14 cellular contexts compared by ENCODE assay signal in the genomic region with DNA sequence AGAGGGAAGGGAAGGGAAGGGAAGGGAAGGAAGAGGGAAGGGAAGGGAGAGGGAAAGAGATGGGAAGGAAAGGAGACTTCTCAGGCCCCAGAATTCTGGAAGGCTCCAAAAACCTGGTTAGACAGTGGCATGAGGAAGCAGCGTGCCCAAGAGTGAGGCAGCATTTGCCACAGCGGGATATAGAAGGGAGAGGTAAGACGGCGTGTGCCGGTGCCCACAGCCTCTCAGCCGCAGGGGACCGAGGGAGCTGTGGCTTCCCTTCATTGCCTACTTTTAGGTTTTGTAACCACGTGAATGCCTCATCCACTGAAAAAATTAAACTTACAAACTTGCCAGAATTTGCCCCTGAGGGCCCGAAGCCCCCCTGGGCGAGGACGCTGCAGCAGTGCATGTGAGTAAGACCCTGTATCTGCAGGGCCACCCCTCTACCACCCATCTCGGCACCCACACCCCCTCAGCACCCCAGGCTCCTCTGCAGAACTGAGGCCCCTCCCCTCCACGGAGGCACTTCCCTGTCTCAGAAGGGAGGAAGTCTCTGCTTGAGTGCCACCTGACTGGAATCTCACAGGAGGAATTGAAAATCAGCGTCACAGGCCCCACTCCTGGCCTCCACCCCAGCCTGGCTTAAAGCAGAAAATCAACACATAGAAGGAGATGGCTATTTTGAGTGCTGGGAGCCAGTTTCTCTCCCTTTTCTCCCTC. TPM values are rescaled to one million over a fixed set of nuclear protein-coding genes. Genes with fewer than 3 reads are reported as not detected.
DNase-seq lines count a peak whose midpoint lies in the region; ATAC-seq, FAIRE-seq and TF ChIP-seq lines count a peak whose summit lies in the region.
"Had no signal": no experiment of that assay in that cellular context is flagged by ENCODE, and none has a peak within 500 bp of the region (broad histone marks: within the 10 kb centered on the region; RNA-seq: fewer than 3 reads in every experiment).

No MANE protein-coding gene starts in this region.

- H3K79me2 ChIP-seq in smooth muscle cell (ENCODE audit: low read depth) = no peaks in the 10 kb centered on the region

- DNase-seq in Ammon's horn (ENCODE audit: low spot score) (peak; percentile 78), Peyer's patch (peak in 2 of 3 donors; percentile 28 to 51), left cardiac atrium (peak; percentile 33), pancreas (peak in 3 of 6 donors; percentile 35 to 43 (median 39)), NCI-H2196 treated with DMSO at 0.1 percent for 48 hours (lab: John Stamatoyannopoulos, UW; ENCODE audit: unreplicated experiment) (no peak), DMS 273 treated with DMSO at 0.1 percent for 48 hours (lab: John Stamatoyannopoulos, UW) (no peak), smooth muscle cell (lab: John Stamatoyannopoulos, UW; ENCODE audit: unreplicated experiment) (no peak), NCI-H748 treated with DMSO at 0.1 percent for 48 hours (lab: John Stamatoyannopoulos, UW) (no peak)
- DNase-seq: activated CD4-positive, alpha-beta T cell treated with anti-CD3 and anti-CD28 coated beads, Interleukin-2, amount 50 U/mL, for 4 hours; NCI-H1092 treated with DMSO at 0.1 percent for 48 hours had no signal

- H3K27me3 ChIP-seq in Peyer's patch (no peaks in the 10 kb centered on the region), pancreas (no peaks in the 10 kb centered on the region), smooth muscle cell (ENCODE audit: low read depth) (no peaks in the 10 kb centered on the region)
- H3K27me3 ChIP-seq: BE2C, ovary had no signal

- 73 to 77% methylated on average over 14 of the region's 14 CpGs for WGBS in pancreas, 2 donors
- WGBS in smooth muscle cell (ENCODE audit: low lambda C conversion rate) = 89% methylated on average over 13 of the region's 14 CpGs

- H4K20me1 ChIP-seq in smooth muscle cell (ENCODE audit: low read depth) = no peaks in the 10 kb centered on the region

- H3K9me3 ChIP-seq in Peyer's patch = no peaks in the 10 kb centered on the region
- no peaks in the 10 kb centered on the region for H3K9me3 ChIP-seq in pancreas
- H3K9me3 ChIP-seq in smooth muscle cell (replicated peaks; ENCODE audit: low read depth) = no peaks in the 10 kb centered on the region
- H3K9me3 ChIP-seq: BE2C, ovary had no signal

- H3K4me3 ChIP-seq in Peyer's patch = no peak overlapping the region
- no peak overlapping the region for H3K4me3 ChIP-seq in pancreas
- no peak overlapping the region for H3K4me3 ChIP-seq in smooth muscle cell
- H3K4me3 ChIP-seq: ovary had no signal

- no peak for TF ChIP-seq CTCF in Peyer's patch (IDR thresholded peaks at IDR 0.05)
- TF ChIP-seq CTCF in pancreas (IDR thresholded peaks at IDR 0.05) = no peak
- no peak for TF ChIP-seq CTCF in smooth muscle cell (IDR thresholded peaks at IDR 0.05; ENCODE audit: borderline replicate concordance, insufficient read depth, poor library complexity, severe bottlenecking)

- H3K4me2 ChIP-seq in smooth muscle cell = no peak overlapping the region

- ATAC-seq in left cardiac atrium (peak; percentile 57 to 64), pancreas (peak in 3 of 4 donors; percentile 38 to 79 (median 67))

- no peak for TF ChIP-seq POLR2A in Peyer's patch (IDR thresholded peaks at IDR 0.05)

- peaks cover 0 to 6% (median 0%) of the 10 kb centered on the region in 4 donors for H3K4me1 ChIP-seq in Peyer's patch
- H3K4me1 ChIP-seq in pancreas = no peaks in the 10 kb centered on the region
- H3K4me1 ChIP-seq in smooth muscle cell (ENCODE audit: low read depth) = no peaks in the 10 kb centered on the region

- intact Hi-C loops in left cardiac atrium (cut with DNase I) (loop anchor here in 1 of 2 donors (10.0 kb wide), 1 partner anchor 235 kb away; no protein-coding TSS in a partner anchor), pancreas (cut with DNase I) (no loop called here)

- no peak overlapping the region for H2AFZ ChIP-seq in smooth muscle cell (ENCODE audit: low read depth)

- H3F3A ChIP-seq in smooth muscle cell (ENCODE audit: low read depth) = no peaks in the 10 kb centered on the region

- H3K27ac ChIP-seq in Peyer's patch (peak overlapping the region in 3 of 4 donors; percentile 2 to 54 (median 43)), pancreas (peak overlapping the region in 3 of 4 donors; percentile 16 to 41 (median 30)), smooth muscle cell (ENCODE audit: low read depth) (no peak overlapping the region)
- H3K27ac ChIP-seq: ovary had no signal

- no peak for FAIRE-seq in pancreas (lab: Jason Lieb, UNC)
- FAIRE-seq: frontal cortex had no signal

- no peaks in the 10 kb centered on the region for H3K36me3 ChIP-seq in Peyer's patch
- H3K36me3 ChIP-seq in pancreas = no peaks in the 10 kb centered on the region
- no peaks in the 10 kb centered on the region for H3K36me3 ChIP-seq in smooth muscle cell (ENCODE audit: low read depth)
- H3K36me3 ChIP-seq: BE2C, ovary had no signal

- no peak overlapping the region for H3K9ac ChIP-seq in smooth muscle cell (ENCODE audit: low read depth)

RNA-seq across cellular contexts. Expression of gene LINC01488, which starts 58.1 kb away (rescaled TPM):
- total RNA-seq in Peyer's patch (not detected), left cardiac atrium (under 1 TPM in 1 of 2 donors, not detected in 1; 0.06 TPM), pancreas (not detected), smooth muscle cell (not detected in 2 replicates)
- polyA plus RNA-seq in pancreas (not detected), smooth muscle cell (not detected in 2 replicates)
- total RNA-seq: frontal cortex, ovary, RPMI7951 had no signal
- polyA plus RNA-seq: ovary had no signal

Comparison
In these comparisons a context has a peak if more than half of its experiments do, and no peak if none do; other contexts are left out.
1. DNase-seq: peak in Ammon's horn (single experiment), Peyer's patch (2 of 3) and left cardiac atrium (single experiment); none in NCI-H2196 treated with DMSO at 0.1 percent for 48 hours (single experiment), DMS 273 treated with DMSO at 0.1 percent for 48 hours (single experiment), smooth muscle cell (single experiment) and NCI-H748 treated with DMSO at 0.1 percent for 48 hours (single experiment).